ENCODE assay signal across 1 cellular context in genomic region chr9:132005896-132006295, GRCh38.
TF ChIP-seq lines count a peak whose summit lies in the region.

No MANE protein-coding gene starts in this region.

TF ChIP-seq in SK-N-SH, 30 proteins besides CTCF, POLR2A, EP300 and RAD21:
- no peak for TF ChIP-seq ZBTB33 (IDR thresholded peaks at IDR 0.05; ENCODE audit: borderline replicate concordance, low read depth)
- no peak for TF ChIP-seq MXI1 (IDR thresholded peaks at IDR 0.05; ENCODE audit: low read depth, low read length)
- no peak for TF ChIP-seq ELF1 (IDR thresholded peaks at IDR 0.05)
- no peak for TF ChIP-seq NFIC (IDR thresholded peaks at IDR 0.05; ENCODE audit: borderline replicate concordance)
